1 cellular context compared by ENCODE assay signal in the genomic region with DNA sequence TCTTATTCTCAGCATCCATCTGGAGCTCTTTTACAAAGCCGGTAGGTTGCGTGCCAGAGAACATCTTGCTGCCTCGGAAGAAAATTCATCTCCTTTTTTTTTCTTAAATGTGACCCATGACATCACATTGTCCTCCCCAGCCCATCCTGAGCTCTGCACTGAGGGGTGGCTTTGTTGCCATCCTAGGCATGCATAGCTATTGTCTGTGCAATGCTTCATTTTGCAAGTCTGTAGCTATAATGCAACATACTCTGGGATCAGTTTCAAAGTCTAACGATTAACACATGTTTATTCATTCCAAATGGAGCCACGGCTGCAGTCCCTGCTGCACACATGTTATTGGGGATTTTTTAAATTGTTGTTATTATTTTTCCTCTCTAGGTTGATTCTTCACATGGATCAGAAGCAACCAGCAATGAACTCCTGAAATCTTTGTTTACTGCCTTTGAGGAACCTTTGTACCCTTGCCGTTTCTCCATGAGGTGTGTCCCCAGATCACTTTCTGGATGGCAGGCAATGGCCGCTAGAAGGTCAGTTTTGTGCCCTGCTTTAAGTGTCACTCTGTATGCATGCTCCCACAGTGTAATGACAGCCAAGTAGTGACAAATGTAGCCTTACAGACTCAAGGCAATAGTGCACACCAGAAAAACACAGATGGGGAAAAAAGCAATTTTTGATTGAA.
TF ChIP-seq lines count a peak whose summit lies in the region.

No MANE protein-coding gene starts in this region.

TF ChIP-seq in IMR-90, 13 proteins besides CTCF, POLR2A, EP300 and RAD21:
- TF ChIP-seq CHD1 (IDR thresholded peaks at IDR 0.05; ENCODE audit: low read depth, low read length), result no peak
- peak; percentile 83 for TF ChIP-seq CEBPB (IDR thresholded peaks at IDR 0.05; ENCODE audit: low read depth, low read length)
